26 cellular contexts compared by ENCODE assay signal in genomic region chr1:226497276-226497833, GRCh38. TPM values are rescaled to one million over a fixed set of nuclear protein-coding genes. Genes with fewer than 3 reads are reported as not detected.
A peak's percentile ranks its signal among the peaks of the same experiment; 100 is the strongest.
DNase-seq lines count a peak whose midpoint lies in the region; ATAC-seq and TF ChIP-seq lines count a peak whose summit lies in the region.
"Had no signal": no experiment of that assay in that cellular context is flagged by ENCODE, and none has a peak within 500 bp of the region (broad histone marks: within the 10 kb centered on the region; RNA-seq: fewer than 3 reads in every experiment).

No MANE protein-coding gene starts in this region.

- no peak overlapping the region for H3K4me2 ChIP-seq in PC-3 (ENCODE audit: low read length)
- no peak overlapping the region for H3K4me2 ChIP-seq in neuronal stem cell (ENCODE audit: insufficient read depth, low read length, poor library complexity, severe bottlenecking)
- H3K4me2 ChIP-seq: KMS-11 had no signal

- H2BK15ac ChIP-seq in neuronal stem cell (ENCODE audit: low read length) = peak overlapping the region; percentile 43

- no peaks in the 10 kb centered on the region for H3K9me3 Mint-ChIP-seq in chondrocyte (ENCODE audit: low read depth)

- H4K91ac ChIP-seq in neuronal stem cell (ENCODE audit: low read depth, low read length, poor library complexity) = no peak overlapping the region

- no peaks in the 10 kb centered on the region for H3K36me3 Mint-ChIP-seq in chondrocyte (ENCODE audit: low read depth)
- H3K36me3 Mint-ChIP-seq: CD14-positive monocyte, IgD-negative memory B cell had no signal

- H2AFZ ChIP-seq in PC-3 (ENCODE audit: low read length) = no peak overlapping the region
- H2AFZ ChIP-seq in neuronal stem cell (ENCODE audit: low read length) = no peak overlapping the region

- peaks cover 50% of the 10 kb centered on the region for H3K27me3 Mint-ChIP-seq in chondrocyte (ENCODE audit: low read depth)

- H3K9ac ChIP-seq in PC-3 (ENCODE audit: low read length) (no peak overlapping the region), neuronal stem cell (ENCODE audit: low read depth, low read length, poor library complexity) (no peak overlapping the region)
- H3K9ac ChIP-seq: KMS-11 had no signal

- intact Hi-C loops in PC-3 (cut with micrococcal nuclease) = no loop called here
- intact Hi-C loops in upper lobe of right lung (cut with DNase I) = no loop called here

- H3K4me3 Mint-ChIP-seq in chondrocyte (ENCODE audit: unreplicated experiment) = no peak overlapping the region
- H3K4me3 Mint-ChIP-seq: B cell, CD14-positive monocyte, IgD-negative memory B cell had no signal

- H3K79me1 ChIP-seq in neuronal stem cell (ENCODE audit: low read depth, low read length) = no peaks in the 10 kb centered on the region

- no peak overlapping the region for H3K27ac Mint-ChIP-seq in chondrocyte (ENCODE audit: unreplicated experiment)
- H3K27ac Mint-ChIP-seq: B cell, CD14-positive monocyte, IgD-negative memory B cell had no signal

- no CpG with 5 or more reads among the region's 5 CpGs for WGBS in neuronal stem cell (ENCODE audit: extremely low coverage in 2 of 2, insufficient read length in 2 of 2, insufficient replicate concordance in 1 of 2), 2 donors

- H3K27ac ChIP-seq in PC-3 (ENCODE audit: low read length) (no peak overlapping the region), neuronal stem cell (replicated peaks; ENCODE audit: low read length) (no peak overlapping the region), upper lobe of right lung (no peak overlapping the region)
- H3K27ac ChIP-seq: HL-60, KMS-11, SJSA1 had no signal

- ATAC-seq in PC-3 = no peak
- ATAC-seq in upper lobe of right lung = peak; percentile 14
- no peak for ATAC-seq in HG03571 (IDR thresholded peaks at IDR 0.05; ENCODE audit: unreplicated experiment)
- ATAC-seq in HG02763 (IDR thresholded peaks at IDR 0.05; ENCODE audit: unreplicated experiment) = no peak
- ATAC-seq in HG02642 (IDR thresholded peaks at IDR 0.05; ENCODE audit: poor library complexity, unreplicated experiment) = no peak
- ATAC-seq: GM12878 had no signal

- POLR2A ChIA-PET in PC-3 (lab: Charles Lee; ENCODE audit: unreplicated experiment) = no interaction called here

- no peaks in the 10 kb centered on the region for H4K20me1 ChIP-seq in PC-3 (ENCODE audit: low read length)

- no peaks in the 10 kb centered on the region for H3K4me1 Mint-ChIP-seq in chondrocyte (ENCODE audit: low read depth)
- H3K4me1 Mint-ChIP-seq: CD14-positive monocyte, IgD-negative memory B cell had no signal

- H3K27me3 ChIP-seq in PC-3 (ENCODE audit: low read length) (peaks cover 9% of the 10 kb centered on the region; the same call in 1 of the 2 replicates), neuronal stem cell (ENCODE audit: control insufficient read depth in 3 of 3, insufficient read depth in 3 of 3, low read depth in 1 of 3, low read length in 3 of 3) (peaks cover 0 to 31% (median 0%) of the 10 kb centered on the region in 3 experiments), upper lobe of right lung (no peaks in the 10 kb centered on the region)

- peak overlapping the region; percentile 21 for H2BK120ac ChIP-seq in neuronal stem cell (ENCODE audit: low read depth, low read length)

- DNase-seq in PC-3 (peak; percentile 25), ecto neural progenitor cell (ENCODE audit: low spot score) (peak; percentile 33), neuronal stem cell (ENCODE audit: low spot score) (no peak), upper lobe of right lung (no peak), chondrocyte (ENCODE audit: low spot score) (no peak)
- DNase-seq: DMS53; GOT3; MM.1S; NCI-H1048; NCI-H1694; NCI-H2029 treated with DMSO at 0.1 percent for 48 hours; NCI-H526; NCI-H82; NK-92 treated with Interleukin-12 subunit alpha and Interleukin-12 subunit beta, amount 100 ng/mL, for 24 hours; Right ventricle myocardium superior; RPMI8226 had no signal

- H4K8ac ChIP-seq in neuronal stem cell (ENCODE audit: low read depth, low read length) = no peak overlapping the region

- no peak overlapping the region for H3K14ac ChIP-seq in neuronal stem cell (ENCODE audit: low read length)

- H3K23ac ChIP-seq in neuronal stem cell (ENCODE audit: low read depth, low read length, poor library complexity) = no peak overlapping the region

- H3K4me1 ChIP-seq in PC-3 (ENCODE audit: insufficient read depth, low read length) (peaks cover 7% of the 10 kb centered on the region; the same call in 1 of the 2 replicates), neuronal stem cell (ENCODE audit: control insufficient read depth in 2 of 2, insufficient read depth in 1 of 2, low read depth in 1 of 2, low read length in 2 of 2) (peaks cover 0 to 19% of the 10 kb centered on the region in 2 donors), upper lobe of right lung (no peaks in the 10 kb centered on the region)
- H3K4me1 ChIP-seq: SJSA1 had no signal

- no peak overlapping the region for H2BK5ac ChIP-seq in neuronal stem cell (ENCODE audit: low read length)

- peak overlapping the region; percentile 76 for H2AK5ac ChIP-seq in neuronal stem cell (ENCODE audit: low read depth, low read length)

- H3K4ac ChIP-seq in neuronal stem cell (ENCODE audit: low read length) = no peak overlapping the region

- H3K18ac ChIP-seq in neuronal stem cell (ENCODE audit: low read length) = peak overlapping the region; percentile 70

- no TSS peak for BruUV-seq in PC-3 (replicated peaks; lab: Mats Ljungman, UMichigan)

- H3F3A ChIP-seq in PC-3 (ENCODE audit: low read length, unreplicated experiment) = no peaks in the 10 kb centered on the region

- H3K36me3 ChIP-seq in PC-3 (ENCODE audit: low read depth, low read length) = no peaks in the 10 kb centered on the region
- no peaks in the 10 kb centered on the region for H3K36me3 ChIP-seq in neuronal stem cell (replicated peaks in 1 of 2; ENCODE audit: control insufficient read depth in 2 of 2, insufficient read depth in 2 of 2, low read length in 2 of 2)
- no peaks in the 10 kb centered on the region for H3K36me3 ChIP-seq in upper lobe of right lung
- H3K36me3 ChIP-seq: SJSA1 had no signal

- no peak overlapping the region for H2BK12ac ChIP-seq in neuronal stem cell (ENCODE audit: low read length)

- H3K9me3 ChIP-seq in PC-3 (ENCODE audit: low read length) (no peaks in the 10 kb centered on the region), neuronal stem cell (replicated peaks in 1 of 2; ENCODE audit: control insufficient read depth in 2 of 2, insufficient read depth in 1 of 2, low read depth in 1 of 2, low read length in 2 of 2) (no peaks in the 10 kb centered on the region), upper lobe of right lung (no peaks in the 10 kb centered on the region)
- H3K9me3 ChIP-seq: SJSA1 had no signal

- H3K79me2 ChIP-seq in PC-3 (ENCODE audit: low read length) = no peaks in the 10 kb centered on the region

- CTCF ChIA-PET in PC-3 (lab: Charles Lee) = no interaction called here

- H3K4me3 ChIP-seq in PC-3 (ENCODE audit: low read length) (no peak overlapping the region), neuronal stem cell (ENCODE audit: low read length in 2 of 2) (no peak overlapping the region), upper lobe of right lung (no peak overlapping the region)
- H3K4me3 ChIP-seq: GM12878, SJSA1 had no signal

- TF ChIP-seq CTCF in PC-3 (conservative IDR thresholded peaks at IDR 0.05; ENCODE audit: low read depth, low read length) (no peak), upper lobe of right lung (IDR thresholded peaks at IDR 0.05) (no peak), chondrocyte (IDR thresholded peaks at IDR 0.05) (no peak)

- no peaks in the 10 kb centered on the region for H3K9me2 ChIP-seq in PC-3 (replicated peaks; ENCODE audit: low read length)

RNA-seq across cellular contexts. Expression of gene STUM, which starts 51.2 kb away (rescaled TPM):
- total RNA-seq in PC-3 (2014; rRNA removed) (0.40 and 0.58 TPM in 2 replicates), upper lobe of right lung (0.49 TPM), chondrocyte (0.27 to 0.67 TPM in 2 of 3 replicates, not detected in the other)
- polyA plus RNA-seq in neuronal stem cell (2013, experiment 1 of 2) = 0.25 TPM
- 0.28 TPM for polyA plus RNA-seq in neuronal stem cell (2013, experiment 2 of 2)
- polyA plus RNA-seq: CD14-positive monocyte, IgD-negative memory B cell had no signal

Comparison
In these comparisons a context has a peak if more than half of its experiments do, and no peak if none do; other contexts are left out.
1. DNase-seq: peak in PC-3 (single experiment) and ecto neural progenitor cell (single experiment); none in neuronal stem cell (single experiment), upper lobe of right lung (single experiment) and chondrocyte (single experiment).